ENCODE assay signal across 1 cellular context in the genomic region with DNA sequence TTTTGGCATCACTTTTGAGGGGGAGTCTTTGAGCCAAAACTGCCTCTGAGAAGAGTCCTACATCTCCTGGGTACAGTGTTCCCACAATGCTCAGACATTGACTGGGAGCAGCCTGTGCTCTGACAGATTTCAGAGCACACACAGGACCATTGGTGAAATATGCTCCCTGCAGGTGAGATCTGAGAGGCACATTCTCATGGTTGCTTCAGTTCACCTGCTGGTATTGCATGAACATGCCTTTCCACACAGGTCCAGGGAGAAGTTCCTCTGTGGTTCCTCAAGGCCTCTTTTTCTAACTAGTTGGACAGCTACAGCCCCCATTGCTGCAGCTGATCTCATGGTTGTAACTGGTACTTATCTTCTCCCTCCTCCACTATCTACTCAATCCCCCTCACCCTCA.
TF ChIP-seq lines count a peak whose summit lies in the region.

No MANE protein-coding gene starts in this region.

TF ChIP-seq in HCT116, 20 proteins besides CTCF, POLR2A, EP300 and RAD21 (continued from another document):
- TF ChIP-seq, protein P1, sequence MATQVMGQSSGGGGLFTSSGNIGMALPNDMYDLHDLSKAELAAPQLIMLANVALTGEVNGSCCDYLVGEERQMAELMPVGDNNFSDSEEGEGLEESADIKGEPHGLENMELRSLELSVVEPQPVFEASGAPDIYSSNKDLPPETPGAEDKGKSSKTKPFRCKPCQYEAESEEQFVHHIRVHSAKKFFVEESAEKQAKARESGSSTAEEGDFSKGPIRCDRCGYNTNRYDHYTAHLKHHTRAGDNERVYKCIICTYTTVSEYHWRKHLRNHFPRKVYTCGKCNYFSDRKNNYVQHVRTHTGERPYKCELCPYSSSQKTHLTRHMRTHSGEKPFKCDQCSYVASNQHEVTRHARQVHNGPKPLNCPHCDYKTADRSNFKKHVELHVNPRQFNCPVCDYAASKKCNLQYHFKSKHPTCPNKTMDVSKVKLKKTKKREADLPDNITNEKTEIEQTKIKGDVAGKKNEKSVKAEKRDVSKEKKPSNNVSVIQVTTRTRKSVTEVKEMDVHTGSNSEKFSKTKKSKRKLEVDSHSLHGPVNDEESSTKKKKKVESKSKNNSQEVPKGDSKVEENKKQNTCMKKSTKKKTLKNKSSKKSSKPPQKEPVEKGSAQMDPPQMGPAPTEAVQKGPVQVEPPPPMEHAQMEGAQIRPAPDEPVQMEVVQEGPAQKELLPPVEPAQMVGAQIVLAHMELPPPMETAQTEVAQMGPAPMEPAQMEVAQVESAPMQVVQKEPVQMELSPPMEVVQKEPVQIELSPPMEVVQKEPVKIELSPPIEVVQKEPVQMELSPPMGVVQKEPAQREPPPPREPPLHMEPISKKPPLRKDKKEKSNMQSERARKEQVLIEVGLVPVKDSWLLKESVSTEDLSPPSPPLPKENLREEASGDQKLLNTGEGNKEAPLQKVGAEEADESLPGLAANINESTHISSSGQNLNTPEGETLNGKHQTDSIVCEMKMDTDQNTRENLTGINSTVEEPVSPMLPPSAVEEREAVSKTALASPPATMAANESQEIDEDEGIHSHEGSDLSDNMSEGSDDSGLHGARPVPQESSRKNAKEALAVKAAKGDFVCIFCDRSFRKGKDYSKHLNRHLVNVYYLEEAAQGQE (IDR thresholded peaks at IDR 0.05; ENCODE audit: low read depth): no peak
- no peak for TF ChIP-seq FOSL1 (IDR thresholded peaks at IDR 0.05; ENCODE audit: low read depth)
- no peak for TF ChIP-seq EZH2 (IDR thresholded peaks at IDR 0.05)
- no peak for TF ChIP-seq CEBPB (IDR thresholded peaks at IDR 0.05; ENCODE audit: low read depth)
- TF ChIP-seq POLR2AphosphoS5 (IDR thresholded peaks at IDR 0.05; ENCODE audit: low read depth, low read length): no peak
- TF ChIP-seq MAX (IDR thresholded peaks at IDR 0.05): no peak
- no peak for TF ChIP-seq CBX3 (IDR thresholded peaks at IDR 0.05; ENCODE audit: low read depth)
- TF ChIP-seq JUND (IDR thresholded peaks at IDR 0.05): no peak
